In the genomic region with DNA sequence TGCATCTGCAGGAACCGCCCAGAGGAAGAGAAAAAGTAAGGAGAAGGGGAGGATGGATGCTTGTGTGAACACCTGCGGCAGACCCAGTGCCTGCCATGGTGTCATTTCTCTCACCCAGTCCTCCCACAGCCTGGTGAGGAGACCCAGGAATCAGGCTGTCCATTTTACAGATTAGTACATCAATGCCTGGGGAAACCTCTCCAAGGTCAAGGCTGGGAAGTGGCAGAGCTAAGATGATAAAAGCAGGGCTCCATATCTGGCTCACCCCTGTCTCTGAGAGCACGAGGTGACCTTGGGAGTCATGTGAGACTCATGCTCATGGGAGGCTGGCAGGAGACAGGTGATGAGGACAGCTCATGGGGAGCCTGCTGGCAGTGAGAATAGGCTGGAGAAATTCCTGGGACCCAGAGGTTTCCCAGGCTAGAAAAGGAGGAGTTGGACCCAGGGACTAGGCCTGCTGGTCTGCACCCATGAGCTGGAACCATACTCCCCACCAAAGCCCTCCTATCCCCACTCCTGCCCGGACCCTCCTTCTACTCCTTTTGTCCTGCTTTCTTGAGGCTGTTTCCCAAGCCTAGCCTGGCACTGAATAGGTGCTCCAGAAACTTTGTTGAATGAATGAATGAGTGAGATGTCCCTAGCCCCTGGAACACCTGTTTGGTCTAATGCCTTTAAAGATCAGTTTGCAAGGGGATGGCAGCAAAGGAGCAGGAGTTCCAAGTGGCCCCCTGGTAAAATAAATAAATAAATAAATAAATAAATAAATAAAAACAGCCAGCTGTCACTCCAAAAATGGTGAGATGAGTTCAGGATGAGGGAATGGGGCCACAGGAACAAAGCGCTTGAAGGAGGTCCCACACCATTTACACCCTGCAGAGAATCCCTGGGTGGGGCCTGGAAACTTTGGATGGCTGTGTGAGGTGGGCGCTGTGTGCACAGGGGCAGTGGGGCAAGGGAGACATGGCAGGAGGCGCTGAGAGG, we compare ENCODE assay signal across 10 cellular contexts. TPM values are rescaled to one million over a fixed set of nuclear protein-coding genes. Genes with fewer than 3 reads are reported as not detected.
DNase-seq lines count a peak whose midpoint lies in the region; ATAC-seq lines count a peak whose summit lies in the region.
"Had no signal": no experiment of that assay in that cellular context is flagged by ENCODE, and none has a peak within 500 bp of the region (broad histone marks: within the 10 kb centered on the region; RNA-seq: fewer than 3 reads in every experiment).

No MANE protein-coding gene starts in this region.

- no peak overlapping the region for H3K27ac Mint-ChIP-seq in T-helper 1 cell treated with Interleukin-12 subunit alpha and Interleukin-12 subunit beta and Interleukin-4 antibody, amounts not matched to agents 30 μg/mL and 1 μg/mL, for 36 hours
- no peak overlapping the region for H3K27ac Mint-ChIP-seq in activated naive CD8-positive, alpha-beta T cell treated with anti-CD3 and anti-CD28 coated beads, Interleukin-2, amount 50 U/mL, for 24 hours
- peak overlapping the region; percentile 56 for H3K27ac Mint-ChIP-seq in stimulated activated naive B cell treated with anti-CD40 and anti-IgM and Interleukin-4, amounts not matched to agents 10 μg/mL and 1 μg/mL and 100 μg/mL, for 72 hours

- peaks cover 23% of the 10 kb centered on the region for H3K36me3 ChIP-seq in iPS-18a (ENCODE audit: control insufficient read depth, low read depth, low read length)

- peaks cover 38% of the 10 kb centered on the region for H3K27me3 Mint-ChIP-seq in T-helper 1 cell treated with Interleukin-12 subunit alpha and Interleukin-12 subunit beta and Interleukin-4 antibody, amounts not matched to agents 30 μg/mL and 1 μg/mL, for 36 hours (ENCODE audit: low read depth)
- H3K27me3 Mint-ChIP-seq in activated naive CD8-positive, alpha-beta T cell treated with anti-CD3 and anti-CD28 coated beads, Interleukin-2, amount 50 U/mL, for 24 hours, result peaks cover 4% of the 10 kb centered on the region
- H3K27me3 Mint-ChIP-seq in stimulated activated naive B cell treated with anti-CD40 and anti-IgM and Interleukin-4, amounts not matched to agents 10 μg/mL and 1 μg/mL and 100 μg/mL, for 72 hours, result peaks cover 0 to 8% of the 10 kb centered on the region in 2 donors

- DNase-seq in T-helper 1 cell (no peak), sciatic nerve (ENCODE audit: low spot score) (no peak), iPS-NIHi7 (ENCODE audit: extremely low spot score) (no peak)
- DNase-seq in activated naive CD8-positive, alpha-beta T cell treated with anti-CD3 and anti-CD28 coated beads, Interleukin-2, amount 50 U/mL, for 24 hours, result no peak
- DNase-seq in stimulated activated naive B cell treated with anti-CD40 and anti-IgM and Interleukin-4, amounts not matched to agents 10 μg/mL and 1 μg/mL and 100 μg/mL, for 72 hours, result no peak
- DNase-seq in stimulated activated CD4-positive, alpha-beta T cell treated with anti-CD3 and anti-CD28 coated beads, Interleukin-2, amount 100 ng/mL, for 24 hours, result no peak
- DNase-seq: effector memory CD4-positive, alpha-beta T cell; stimulated activated CD4-positive, alpha-beta T cell treated with anti-CD3 and anti-CD28 coated beads, Interleukin-2, amount 100 ng/mL, for 48 hours had no signal

- peak overlapping the region; percentile 61 for H3K4me3 Mint-ChIP-seq in T-helper 1 cell treated with Interleukin-12 subunit alpha and Interleukin-12 subunit beta and Interleukin-4 antibody, amounts not matched to agents 30 μg/mL and 1 μg/mL, for 36 hours
- H3K4me3 Mint-ChIP-seq in activated naive CD8-positive, alpha-beta T cell treated with anti-CD3 and anti-CD28 coated beads, Interleukin-2, amount 50 U/mL, for 24 hours, result peak overlapping the region; percentile 73
- H3K4me3 Mint-ChIP-seq in stimulated activated naive B cell treated with anti-CD40 and anti-IgM and Interleukin-4, amounts not matched to agents 10 μg/mL and 1 μg/mL and 100 μg/mL, for 72 hours, result peak overlapping the region; percentile 83 to 98

- no peaks in the 10 kb centered on the region for H3K9me3 ChIP-seq in iPS-18a (ENCODE audit: control insufficient read depth, low read depth, low read length)

- peaks cover 5% of the 10 kb centered on the region for H3K4me1 ChIP-seq in iPS-18a (ENCODE audit: control insufficient read depth, low read depth, low read length)

- no peaks in the 10 kb centered on the region for H3K36me3 Mint-ChIP-seq in T-helper 1 cell treated with Interleukin-12 subunit alpha and Interleukin-12 subunit beta and Interleukin-4 antibody, amounts not matched to agents 30 μg/mL and 1 μg/mL, for 36 hours (ENCODE audit: low read depth)
- no peaks in the 10 kb centered on the region for H3K36me3 Mint-ChIP-seq in activated naive CD8-positive, alpha-beta T cell treated with anti-CD3 and anti-CD28 coated beads, Interleukin-2, amount 50 U/mL, for 24 hours (ENCODE audit: low read depth)
- peaks cover 18 to 28% of the 10 kb centered on the region in 2 donors for H3K36me3 Mint-ChIP-seq in stimulated activated naive B cell treated with anti-CD40 and anti-IgM and Interleukin-4, amounts not matched to agents 10 μg/mL and 1 μg/mL and 100 μg/mL, for 72 hours

- H3K9ac ChIP-seq in iPS-18a (ENCODE audit: low read length), result peak overlapping the region; percentile 58

- H3K4me3 ChIP-seq in iPS-18a (ENCODE audit: low read length), result peak overlapping the region; percentile 78

- no peak overlapping the region for H3K27ac ChIP-seq in iPS-18a (ENCODE audit: low read length)

- no peaks in the 10 kb centered on the region for H3K27me3 ChIP-seq in iPS-18a (ENCODE audit: control insufficient read depth, insufficient read depth, low read length)

- no peaks in the 10 kb centered on the region for H3K9me3 Mint-ChIP-seq in T-helper 1 cell treated with Interleukin-12 subunit alpha and Interleukin-12 subunit beta and Interleukin-4 antibody, amounts not matched to agents 30 μg/mL and 1 μg/mL, for 36 hours
- H3K9me3 Mint-ChIP-seq in activated naive CD8-positive, alpha-beta T cell treated with anti-CD3 and anti-CD28 coated beads, Interleukin-2, amount 50 U/mL, for 24 hours, result no peaks in the 10 kb centered on the region
- H3K9me3 Mint-ChIP-seq in stimulated activated naive B cell treated with anti-CD40 and anti-IgM and Interleukin-4, amounts not matched to agents 10 μg/mL and 1 μg/mL and 100 μg/mL, for 72 hours, result no peaks in the 10 kb centered on the region

- intact Hi-C loops in sciatic nerve (cut with DNase I), result no loop called here

- no peak for ATAC-seq in activated naive CD8-positive, alpha-beta T cell treated with anti-CD3 and anti-CD28 coated beads, Interleukin-2, amount 50 U/mL, for 24 hours
- no peak for ATAC-seq in stimulated activated naive B cell treated with anti-CD40 and anti-IgM and Interleukin-4, amounts not matched to agents 10 μg/mL and 1 μg/mL and 100 μg/mL, for 72 hours (replicated peaks)
- ATAC-seq in sciatic nerve, result no peak

- H3K4me1 Mint-ChIP-seq in T-helper 1 cell treated with Interleukin-12 subunit alpha and Interleukin-12 subunit beta and Interleukin-4 antibody, amounts not matched to agents 30 μg/mL and 1 μg/mL, for 36 hours (ENCODE audit: low read depth), result peaks cover 2% of the 10 kb centered on the region
- H3K4me1 Mint-ChIP-seq in activated naive CD8-positive, alpha-beta T cell treated with anti-CD3 and anti-CD28 coated beads, Interleukin-2, amount 50 U/mL, for 24 hours, result peaks cover 7% of the 10 kb centered on the region
- peaks cover 17 to 35% of the 10 kb centered on the region in 2 donors for H3K4me1 Mint-ChIP-seq in stimulated activated naive B cell treated with anti-CD40 and anti-IgM and Interleukin-4, amounts not matched to agents 10 μg/mL and 1 μg/mL and 100 μg/mL, for 72 hours

RNA-seq across cellular contexts. Expression of gene ZNF629, which starts 1.6 kb away (rescaled TPM):
- total RNA-seq in sciatic nerve, result 14.0 TPM

RNA-seq across cellular contexts. Expression of gene RNF40, which starts 23.3 kb away (rescaled TPM):
- total RNA-seq in sciatic nerve, result 92.9 TPM

RNA-seq across cellular contexts. Expression of gene CFAP119, which starts 23.6 kb away (rescaled TPM):
- 5.5 TPM for total RNA-seq in sciatic nerve

RNA-seq across cellular contexts. Expression of gene PHKG2, which starts 37.2 kb away (rescaled TPM):
- total RNA-seq in sciatic nerve, result 21.3 TPM
